Comparison of ENCODE assay signal across 14 cellular contexts in the genomic region with DNA sequence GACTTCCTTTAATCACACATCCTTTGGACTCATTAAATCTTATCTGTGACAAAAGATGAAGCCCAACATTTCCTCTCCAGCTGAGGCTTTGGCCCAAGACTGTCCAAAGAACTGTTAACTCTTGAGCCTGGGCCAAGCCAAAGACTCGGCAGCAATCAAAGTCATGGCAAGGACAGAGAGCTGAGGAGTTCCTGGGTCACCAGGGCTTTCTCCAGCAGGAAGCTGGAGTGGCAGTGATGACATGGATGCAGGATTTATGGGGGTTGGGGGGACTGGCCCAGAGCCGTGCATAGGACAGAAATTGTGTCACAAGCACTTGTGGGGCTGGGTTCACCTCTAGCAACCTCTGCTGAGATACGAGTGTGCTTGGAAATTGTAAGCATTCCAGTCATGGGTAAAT.
DNase-seq lines count a peak whose midpoint lies in the region; ATAC-seq and TF ChIP-seq lines count a peak whose summit lies in the region.
"Had no signal": no experiment of that assay in that cellular context is flagged by ENCODE, and none has a peak within 500 bp of the region (broad histone marks: within the 10 kb centered on the region; RNA-seq: fewer than 3 reads in every experiment).

No MANE protein-coding gene starts in this region.

- H2BK12ac ChIP-seq in mesenchymal stem cell (ENCODE audit: low read length in 2 of 2) = no peak overlapping the region

- no peak for TF ChIP-seq RAD21 in SK-N-SH (IDR thresholded peaks at IDR 0.05; ENCODE audit: low read length)

- H3K36me3 ChIP-seq in SK-N-SH (replicated peaks in 1 of 2; ENCODE audit: control insufficient read depth in 1 of 2, insufficient read depth in 2 of 2, low read length in 1 of 2) (no peaks in the 10 kb centered on the region), mesenchymal stem cell (ENCODE audit: control insufficient read depth in 1 of 2, insufficient read depth in 2 of 2, low read depth in 1 of 2, low read length in 2 of 2) (no peaks in the 10 kb centered on the region), upper lobe of right lung (no peaks in the 10 kb centered on the region), brain microvascular endothelial cell (replicated peaks) (no peaks in the 10 kb centered on the region), PC-3 (ENCODE audit: low read depth, low read length) (no peaks in the 10 kb centered on the region)
- H3K36me3 ChIP-seq: SJCRH30 had no signal

- no peak for DNase-seq in SK-N-SH
- peak; percentile 74 for DNase-seq in Right ventricle myocardium inferior (ENCODE audit: missing footprints)
- peak; percentile 5 for DNase-seq in mesenchymal stem cell
- DNase-seq in upper lobe of right lung = peak; percentile 54
- no peak for DNase-seq in brain microvascular endothelial cell
- no peak for DNase-seq in PC-3
- no peak for DNase-seq in stimulated activated CD4-positive, alpha-beta T cell treated with anti-CD3 and anti-CD28 coated beads, Interleukin-15, amount 100 ng/mL, for 24 hours
- DNase-seq in COLO829 (ENCODE audit: low spot score) = no peak
- DNase-seq: activated CD4-positive, CD25-positive, alpha-beta regulatory T cell; amygdala; effector CD4-positive, alpha-beta T cell; KBM-7; NCI-H1930 had no signal

- no TSS peak for BruUV-seq in PC-3 (replicated peaks; lab: Mats Ljungman, UMichigan)

- peak in 1 of 2 experiments; percentile 28; a peak in 1 of 4 replicates for TF ChIP-seq EP300 in SK-N-SH (IDR thresholded peaks at IDR 0.05; ENCODE audit: borderline replicate concordance in 1 of 2, low read depth in 1 of 2, low read length in 1 of 2)

- in situ Hi-C loops in brain microvascular endothelial cell (cut with HindIII; ENCODE audit: low pct_ligation_motif_present, low sequenced_read_pairs) = no loop called here

- H3K4ac ChIP-seq in mesenchymal stem cell (ENCODE audit: low read depth in 1 of 2, low read length in 2 of 2) = peak overlapping the region in 1 of 2 experiments; percentile 64

- H2AK5ac ChIP-seq in mesenchymal stem cell (ENCODE audit: low read length, severe bottlenecking) = no peak overlapping the region

- H2AFZ ChIP-seq in SK-N-SH (ENCODE audit: low read depth) (no peak overlapping the region), mesenchymal stem cell (ENCODE audit: low read depth, low read length) (no peak overlapping the region), PC-3 (ENCODE audit: low read length) (no peak overlapping the region)

- H3K27me3 ChIP-seq in SK-N-SH (ENCODE audit: insufficient read depth) (no peaks in the 10 kb centered on the region), mesenchymal stem cell (ENCODE audit: control insufficient read depth in 1 of 2, insufficient read depth in 1 of 2, low read length in 2 of 2) (no peaks in the 10 kb centered on the region), upper lobe of right lung (no peaks in the 10 kb centered on the region), brain microvascular endothelial cell (replicated peaks) (no peaks in the 10 kb centered on the region), PC-3 (ENCODE audit: low read length) (no peaks in the 10 kb centered on the region)
- H3K27me3 ChIP-seq: SJCRH30 had no signal

- no peaks in the 10 kb centered on the region for H4K20me1 ChIP-seq in SK-N-SH (ENCODE audit: insufficient read depth)
- no peaks in the 10 kb centered on the region for H4K20me1 ChIP-seq in PC-3 (ENCODE audit: low read length)

- POLR2A ChIA-PET in SK-N-SH (lab: Yijun Ruan, JAX) = no interaction called here
- POLR2A ChIA-PET in PC-3 (lab: Charles Lee; ENCODE audit: unreplicated experiment) = no interaction called here

- H3K79me2 ChIP-seq in SK-N-SH (ENCODE audit: insufficient read depth) (no peaks in the 10 kb centered on the region), PC-3 (ENCODE audit: low read length) (no peaks in the 10 kb centered on the region)

- H3K79me1 ChIP-seq in mesenchymal stem cell (replicated peaks; ENCODE audit: low read length, poor library complexity, severe bottlenecking) = no peaks in the 10 kb centered on the region

- no peak overlapping the region for H2BK15ac ChIP-seq in mesenchymal stem cell (ENCODE audit: low read depth, poor library complexity, severe bottlenecking)

- H3K18ac ChIP-seq in mesenchymal stem cell (ENCODE audit: low read depth in 1 of 2, low read length in 2 of 2) = peak overlapping the region in 1 of 2 experiments; percentile 48

- no peak overlapping the region for H3K23ac ChIP-seq in mesenchymal stem cell (ENCODE audit: low read length in 2 of 2)

- H3K14ac ChIP-seq in mesenchymal stem cell (ENCODE audit: low read length in 2 of 2) = no peak overlapping the region

- no peaks in the 10 kb centered on the region for H3K9me3 ChIP-seq in SK-N-SH
- no peaks in the 10 kb centered on the region for H3K9me3 ChIP-seq in mesenchymal stem cell (ENCODE audit: control insufficient read depth, low read length)
- no peaks in the 10 kb centered on the region for H3K9me3 ChIP-seq in upper lobe of right lung
- H3K9me3 ChIP-seq in PC-3 (ENCODE audit: low read length) = no peaks in the 10 kb centered on the region
- H3K9me3 ChIP-seq: SJCRH30 had no signal

- H4K8ac ChIP-seq in mesenchymal stem cell (ENCODE audit: low read length) = peak overlapping the region; percentile 28

- no peak overlapping the region for H2BK120ac ChIP-seq in mesenchymal stem cell (ENCODE audit: low read depth, low read length)

- no peak overlapping the region for H3K9ac ChIP-seq in SK-N-SH
- H3K9ac ChIP-seq in mesenchymal stem cell (ENCODE audit: low read length) = no peak overlapping the region
- no peak overlapping the region for H3K9ac ChIP-seq in PC-3 (ENCODE audit: low read length)

- intact Hi-C loops in Right ventricle myocardium inferior (cut with DNase I) = loop anchor here (10.0 kb wide), 1 partner anchor 445 kb away; the partner anchor contains the start of gene PLK2
- intact Hi-C loops in upper lobe of right lung (cut with DNase I) = no loop called here
- intact Hi-C loops in PC-3 (cut with micrococcal nuclease) = no loop called here

- no peak overlapping the region for H4K91ac ChIP-seq in mesenchymal stem cell (ENCODE audit: low read length)

- no peaks in the 10 kb centered on the region for H3K9me2 ChIP-seq in SK-N-SH
- H3K9me2 ChIP-seq in PC-3 (replicated peaks; ENCODE audit: low read length) = no peaks in the 10 kb centered on the region

- H3F3A ChIP-seq in SK-N-SH (replicated peaks; ENCODE audit: insufficient read depth) (no peaks in the 10 kb centered on the region), PC-3 (ENCODE audit: low read length, unreplicated experiment) (no peaks in the 10 kb centered on the region)

- TF ChIP-seq CTCF in SK-N-SH (IDR thresholded peaks at IDR 0.05) (no peak), upper lobe of right lung (IDR thresholded peaks at IDR 0.05) (no peak), brain microvascular endothelial cell (IDR thresholded peaks at IDR 0.05; ENCODE audit: low read depth, low read length, missing control alignments) (no peak), PC-3 (conservative IDR thresholded peaks at IDR 0.05; ENCODE audit: low read depth, low read length) (no peak)

- no peak overlapping the region for H3K27ac ChIP-seq in SK-N-SH (ENCODE audit: low read depth in 2 of 2, low read length in 1 of 2)
- H3K27ac ChIP-seq in mesenchymal stem cell (ENCODE audit: low read length, poor library complexity, severe bottlenecking) = no peak overlapping the region
- H3K27ac ChIP-seq in upper lobe of right lung = no peak overlapping the region
- no peak overlapping the region for H3K27ac ChIP-seq in brain microvascular endothelial cell
- no peak overlapping the region for H3K27ac ChIP-seq in PC-3 (ENCODE audit: low read length)
- H3K27ac ChIP-seq: SJCRH30 had no signal

- ATAC-seq in Right ventricle myocardium inferior (peak; percentile 94), upper lobe of right lung (peak; percentile 77), PC-3 (no peak)

- CTCF ChIA-PET in SK-N-SH (lab: Yijun Ruan, JAX) = no interaction called here
- CTCF ChIA-PET in PC-3 (lab: Charles Lee) = no interaction called here

- H3K4me2 ChIP-seq in SK-N-SH (no peak overlapping the region), mesenchymal stem cell (ENCODE audit: low read length, poor library complexity, severe bottlenecking) (no peak overlapping the region), PC-3 (ENCODE audit: low read length) (no peak overlapping the region)

- H3K4me1 ChIP-seq in SK-N-SH (ENCODE audit: control insufficient read depth in 1 of 2, insufficient read depth in 2 of 2, low read depth in 1 of 2, low read length in 1 of 2) (no peaks in the 10 kb centered on the region), mesenchymal stem cell (ENCODE audit: control insufficient read depth, insufficient read depth, low read depth, low read length) (no peaks in the 10 kb centered on the region), upper lobe of right lung (peaks cover 18% of the 10 kb centered on the region), PC-3 (ENCODE audit: insufficient read depth, low read length) (no peaks in the 10 kb centered on the region)

- H2BK5ac ChIP-seq in mesenchymal stem cell (ENCODE audit: low read depth, low read length, poor library complexity, severe bottlenecking) = no peak overlapping the region

- 60% methylated on average over 3 of the region's 3 CpGs for WGBS in SK-N-SH (ENCODE audit: low lambda C conversion rate)
- WGBS in mesenchymal stem cell = 39% methylated on average over 3 of the region's 3 CpGs

- H3K4me3 ChIP-seq in SK-N-SH (ENCODE audit: low read depth in 2 of 2, low read length in 1 of 2) (no peak overlapping the region), mesenchymal stem cell (ENCODE audit: insufficient read depth in 1 of 2, low read depth in 1 of 2, low read length in 2 of 2) (no peak overlapping the region), upper lobe of right lung (no peak overlapping the region), brain microvascular endothelial cell (ENCODE audit: low read depth, low read length) (no peak overlapping the region), PC-3 (ENCODE audit: low read length) (no peak overlapping the region)
- H3K4me3 ChIP-seq: SJCRH30 had no signal

TF ChIP-seq in SK-N-SH, 30 proteins besides CTCF, POLR2A, EP300 and RAD21 (continues in another document):
- peak; percentile 62; the same call in 1 of the 2 replicates for TF ChIP-seq NFIC (IDR thresholded peaks at IDR 0.05; ENCODE audit: borderline replicate concordance)

Comparison
In these comparisons a context has a peak if more than half of its experiments do, and no peak if none do; other contexts are left out.
1. DNase-seq: peak in Right ventricle myocardium inferior (single experiment), mesenchymal stem cell (single experiment) and upper lobe of right lung (single experiment); none in SK-N-SH (single experiment), brain microvascular endothelial cell (single experiment), PC-3 (single experiment), stimulated activated CD4-positive, alpha-beta T cell treated with anti-CD3 and anti-CD28 coated beads, Interleukin-15, amount 100 ng/mL, for 24 hours (single experiment) and COLO829 (single experiment).